8 cellular contexts compared by ENCODE assay signal in the genomic region with DNA sequence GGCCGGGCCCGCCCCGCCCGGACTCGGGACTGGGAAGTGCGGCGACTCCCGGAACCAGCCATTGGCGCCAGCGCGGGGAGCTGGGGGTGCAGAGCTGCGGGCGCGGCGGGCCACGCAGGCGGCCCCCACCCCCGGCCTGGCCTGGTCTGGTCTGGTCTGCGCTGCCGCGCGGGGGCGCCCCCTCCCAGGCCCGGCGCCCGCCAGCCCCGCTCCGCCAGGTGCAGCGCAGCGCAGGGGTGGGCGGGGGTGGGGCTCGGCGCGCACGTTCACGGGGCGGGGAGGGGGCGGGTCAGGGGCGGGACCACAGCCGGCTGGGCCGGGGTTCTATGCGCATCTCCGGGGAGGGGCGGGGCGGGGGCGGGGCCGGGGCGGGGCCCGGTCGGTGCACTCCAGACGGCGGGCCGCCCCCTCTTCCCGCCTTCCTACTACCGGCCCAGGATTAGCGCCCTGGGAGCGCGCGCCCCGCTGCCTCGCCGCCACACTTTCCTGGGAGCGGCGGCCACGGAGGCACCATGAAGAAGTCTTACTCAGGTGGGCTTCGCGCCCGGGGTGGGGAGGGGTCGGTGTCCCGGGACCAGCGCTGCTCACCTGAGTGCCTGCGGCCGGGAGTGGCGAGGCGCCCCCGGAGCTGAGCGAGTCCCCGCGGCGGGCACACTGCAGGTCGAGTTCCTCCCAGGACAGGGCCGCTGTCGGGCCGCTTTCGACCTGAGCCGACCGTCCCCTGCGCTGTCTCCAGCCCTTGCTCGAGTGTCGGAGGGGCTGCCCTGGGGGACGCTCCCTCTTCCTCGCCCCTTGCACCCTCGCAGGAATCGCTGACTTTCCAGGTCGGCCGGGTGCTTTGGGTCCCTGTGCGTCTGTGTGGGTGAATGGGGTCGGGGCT.
A peak's percentile ranks its signal among the peaks of the same experiment; 100 is the strongest.
DNase-seq lines count a peak whose midpoint lies in the region; ATAC-seq, FAIRE-seq and TF ChIP-seq lines count a peak whose summit lies in the region.

No MANE protein-coding gene starts in this region.

- H3K27ac ChIP-seq in OCI-LY7 (ENCODE audit: low read depth, low read length, poor library complexity, severe bottlenecking) (peak overlapping the region; percentile 21), pancreas (peak overlapping the region in 3 of 4 donors; percentile 25 to 68 (median 62)), vagina (peak overlapping the region; percentile 22)

- no peak for TF ChIP-seq CTCF in AG09309 (IDR thresholded peaks at IDR 0.05; ENCODE audit: control insufficient read depth, insufficient read depth, low read depth, low read length, missing control alignments)
- TF ChIP-seq CTCF in OCI-LY7 (conservative IDR thresholded peaks at IDR 0.05; ENCODE audit: low read length) = peak; percentile 51; the same call in 1 of the 2 replicates
- no peak for TF ChIP-seq CTCF in pancreas (IDR thresholded peaks at IDR 0.05)
- TF ChIP-seq CTCF in vagina (IDR thresholded peaks at IDR 0.05) = no peak

- peaks cover 41% of the 10 kb centered on the region for H3K27me3 Mint-ChIP-seq in activated T-helper 2 cell treated with anti-CD3 and anti-CD28 coated beads, Interferon-gamma antibody, Interleukin-2, Interleukin-4, amounts not matched to agents 10 μg/mL and 5 μg/mL and 100 μg/mL, durations not matched to agents 14 hours and 24 hours and 36 hours (ENCODE audit: low read depth)

- H4K20me1 ChIP-seq in OCI-LY7 (ENCODE audit: insufficient read depth, low read length) = 0 out of 2 replicates have a peak, but pooled peaks cover 6% of the 10 kb centered on the region

- POLR2A ChIA-PET in OCI-LY7 (lab: Charles Lee) = no interaction called here

- peak overlapping the region; percentile 28; the same call in 1 of the 2 replicates for H2AFZ ChIP-seq in OCI-LY7 (ENCODE audit: low read length)

- peak overlapping the region; percentile 69 for H3K4me3 Mint-ChIP-seq in activated T-helper 2 cell treated with anti-CD3 and anti-CD28 coated beads, Interferon-gamma antibody, Interleukin-2, Interleukin-4, amounts not matched to agents 10 μg/mL and 5 μg/mL and 100 μg/mL, durations not matched to agents 14 hours and 24 hours and 36 hours (ENCODE audit: low read depth)

- ATAC-seq in GM19035 (IDR thresholded peaks at IDR 0.05; ENCODE audit: unreplicated experiment) (peak; percentile 81), HG03354 (IDR thresholded peaks at IDR 0.05; ENCODE audit: poor library complexity, severe bottlenecking, unreplicated experiment) (peak; percentile 73), pancreas (peak; percentile 79 to 91 (median 88))

- peak overlapping the region; percentile 77 for H3K4me2 ChIP-seq in OCI-LY7 (ENCODE audit: low read length)

- FAIRE-seq in frontal cortex (lab: Jason Lieb, UNC) (no peak), pancreas (lab: Jason Lieb, UNC) (no peak)

- CTCF ChIA-PET in OCI-LY7 (lab: Charles Lee; ENCODE audit: unreplicated experiment) = no interaction called here

- H3K79me2 ChIP-seq in OCI-LY7 (ENCODE audit: insufficient read depth, low read depth, low read length) = peaks cover 20% of the 10 kb centered on the region; the same call in 1 of the 2 replicates

- H3K27me3 ChIP-seq in pancreas (no peaks in the 10 kb centered on the region), vagina (no peaks in the 10 kb centered on the region)

- DNase-seq in AG09309 (ENCODE audit: low read depth) = no peak
- peak; percentile 87 for DNase-seq in OCI-LY7 (ENCODE audit: low spot score)
- DNase-seq in activated T-helper 2 cell treated with anti-CD3 and anti-CD28 coated beads, Interferon-gamma antibody, Interleukin-2, Interleukin-4, amounts not matched to agents 10 μg/mL and 5 μg/mL and 100 μg/mL, durations not matched to agents 14 hours and 24 hours and 36 hours (ENCODE audit: low spot score) = peak; percentile 58
- DNase-seq in frontal cortex (ENCODE audit: low spot score in 2 of 2) = peak; percentile 92
- DNase-seq in pancreas = peak; percentile 58 to 90 (median 80)
- DNase-seq in vagina (ENCODE audit: extremely low spot score in 2 of 2) = no peak

- H3K27ac Mint-ChIP-seq in activated T-helper 2 cell treated with anti-CD3 and anti-CD28 coated beads, Interferon-gamma antibody, Interleukin-2, Interleukin-4, amounts not matched to agents 10 μg/mL and 5 μg/mL and 100 μg/mL, durations not matched to agents 14 hours and 24 hours and 36 hours = no peak overlapping the region

- intact Hi-C loops in OCI-LY7 (cut with micrococcal nuclease; ENCODE audit: unreplicated experiment) (loop anchor here (2.0 to 5.0 kb wide), 2 partner anchors 42 to 211 kb away; no protein-coding TSS in a partner anchor), pancreas (cut with DNase I) (no loop called here), vagina (cut with DNase I) (no loop called here)
- intact Hi-C loops in activated T-helper 2 cell treated with anti-CD3 and anti-CD28 coated beads, Interferon-gamma antibody, Interleukin-2, Interleukin-4, amounts not matched to agents 10 μg/mL and 5 μg/mL and 100 μg/mL, durations not matched to agents 14 hours and 24 hours and 36 hours (cut with micrococcal nuclease) = loop anchor here (5.0 kb wide), 1 partner anchor 36 kb away; a partner anchor contains a TSS

- TF ChIP-seq POLR2A in vagina (IDR thresholded peaks at IDR 0.05) = no peak

- peaks cover 22% of the 10 kb centered on the region for H3K4me1 ChIP-seq in OCI-LY7 (ENCODE audit: insufficient read depth, low read length, poor library complexity, severe bottlenecking)
- peaks cover 6 to 25% (median 12%) of the 10 kb centered on the region in 3 donors for H3K4me1 ChIP-seq in pancreas
- peaks cover 39% of the 10 kb centered on the region for H3K4me1 ChIP-seq in vagina

- H3K9me3 Mint-ChIP-seq in activated T-helper 2 cell treated with anti-CD3 and anti-CD28 coated beads, Interferon-gamma antibody, Interleukin-2, Interleukin-4, amounts not matched to agents 10 μg/mL and 5 μg/mL and 100 μg/mL, durations not matched to agents 14 hours and 24 hours and 36 hours = no peaks in the 10 kb centered on the region

- peak overlapping the region; percentile 44 for H3K4me3 ChIP-seq in AG09309 (ENCODE audit: control insufficient read depth, low read depth, low read length)
- peak overlapping the region; percentile 75 for H3K4me3 ChIP-seq in OCI-LY7 (ENCODE audit: low read depth, low read length, poor library complexity, severe bottlenecking)
- H3K4me3 ChIP-seq in pancreas = peak overlapping the region; percentile 46 to 87 (median 69)
- peak overlapping the region; percentile 46 to 60 for H3K4me3 ChIP-seq in vagina

- H3K9me2 ChIP-seq in OCI-LY7 (ENCODE audit: insufficient read depth, low read length) = no peaks in the 10 kb centered on the region

- H3K36me3 ChIP-seq in OCI-LY7 (ENCODE audit: insufficient read depth, low read length) = peaks cover 4% of the 10 kb centered on the region; the same call in 1 of the 2 replicates
- H3K36me3 ChIP-seq in pancreas = no peaks in the 10 kb centered on the region
- no peaks in the 10 kb centered on the region for H3K36me3 ChIP-seq in vagina

- H3K9me3 ChIP-seq in OCI-LY7 (ENCODE audit: low read length) (no peaks in the 10 kb centered on the region), pancreas (no peaks in the 10 kb centered on the region), vagina (no peaks in the 10 kb centered on the region)

- BruUV-seq in OCI-LY7 (replicated peaks; lab: Mats Ljungman, UMichigan) = no TSS peak

- WGBS in pancreas, 2 donors = 1 to 3% methylated on average over 46 to 96 of the region's 98 CpGs

- no peaks in the 10 kb centered on the region for H3K36me3 Mint-ChIP-seq in activated T-helper 2 cell treated with anti-CD3 and anti-CD28 coated beads, Interferon-gamma antibody, Interleukin-2, Interleukin-4, amounts not matched to agents 10 μg/mL and 5 μg/mL and 100 μg/mL, durations not matched to agents 14 hours and 24 hours and 36 hours (ENCODE audit: low read depth)

- peaks cover 11% of the 10 kb centered on the region for H3K4me1 Mint-ChIP-seq in activated T-helper 2 cell treated with anti-CD3 and anti-CD28 coated beads, Interferon-gamma antibody, Interleukin-2, Interleukin-4, amounts not matched to agents 10 μg/mL and 5 μg/mL and 100 μg/mL, durations not matched to agents 14 hours and 24 hours and 36 hours (ENCODE audit: low read depth)

Comparison
In these comparisons a context has a peak if more than half of its experiments do, and no peak if none do; other contexts are left out.
1. DNase-seq: peak in OCI-LY7 (single experiment), activated T-helper 2 cell treated with anti-CD3 and anti-CD28 coated beads, Interferon-gamma antibody, Interleukin-2, Interleukin-4, amounts not matched to agents 10 μg/mL and 5 μg/mL and 100 μg/mL, durations not matched to agents 14 hours and 24 hours and 36 hours (single experiment), frontal cortex (2 of 2) and pancreas (6 of 6); none in AG09309 (single experiment) and vagina (0 of 2).
2. intact Hi-C loops: an anchor here in OCI-LY7 (2.0 to 5.0 kb wide) and activated T-helper 2 cell treated with anti-CD3 and anti-CD28 coated beads, Interferon-gamma antibody, Interleukin-2, Interleukin-4, amounts not matched to agents 10 μg/mL and 5 μg/mL and 100 μg/mL, durations not matched to agents 14 hours and 24 hours and 36 hours (5.0 kb wide); none called in pancreas and vagina.
3. Peak in every context shown above with its lines, with median percentiles within 50 percentile points of each other: H3K4me3 ChIP-seq, ATAC-seq and H3K27ac ChIP-seq.